Comparison of ENCODE assay signal across 11 cellular contexts in genomic region chr4:165502919-165503907, GRCh38.
DNase-seq lines count a peak whose midpoint lies in the region; ATAC-seq, FAIRE-seq and TF ChIP-seq lines count a peak whose summit lies in the region.
"Had no signal": no experiment of that assay in that cellular context is flagged by ENCODE, and none has a peak within 500 bp of the region (broad histone marks: within the 10 kb centered on the region; RNA-seq: fewer than 3 reads in every experiment).

No MANE protein-coding gene starts in this region.

- FAIRE-seq in H54 (lab: Jason Lieb, UNC), result no peak
- FAIRE-seq: TTC549 had no signal

- peak; percentile 23 for ATAC-seq in activated CD8-positive, alpha-beta memory T cell treated with anti-CD3 and anti-CD28 coated beads, Interleukin-2, amount 10 ng/mL, durations not matched to agents 7 days and 5 days

- no peaks in the 10 kb centered on the region for H3K36me3 ChIP-seq in fibroblast of lung (ENCODE audit: control insufficient read depth, insufficient read depth, low read length)
- no peaks in the 10 kb centered on the region for H3K36me3 ChIP-seq in thymus (ENCODE audit: control insufficient read depth, insufficient read depth)
- H3K36me3 ChIP-seq: upper lobe of left lung had no signal

- DNase-seq in activated CD8-positive, alpha-beta memory T cell treated with anti-CD3 and anti-CD28 coated beads, Interleukin-2, amount 10 ng/mL, durations not matched to agents 7 days and 5 days, result no peak
- DNase-seq in activated CD8-positive, alpha-beta memory T cell treated with anti-CD3 and anti-CD28 coated beads, Interleukin-2, amount 50 U/mL, for 4 hours, result no peak
- DNase-seq in LNCaP clone FGC (ENCODE audit: low read depth) (peak; percentile 6), fibroblast of lung (ENCODE audit: low read depth in 2 of 2) (peak; percentile 57), retina (no peak), H54 (ENCODE audit: insufficient read length, low spot score) (no peak)
- no peak for DNase-seq in effector CD8-positive, alpha-beta T cell (lab: John Stamatoyannopoulos, UW)
- DNase-seq: NCI-H1092 treated with DMSO at 0.1 percent for 48 hours, upper lobe of left lung had no signal

- H3K27ac ChIP-seq in fibroblast of lung (ENCODE audit: insufficient read depth, low read length) (no peak overlapping the region), thymus (ENCODE audit: low read depth) (peak overlapping the region; percentile 53)

- no peaks in the 10 kb centered on the region for H4K20me1 ChIP-seq in fibroblast of lung (ENCODE audit: control insufficient read depth, extremely low read depth, insufficient read depth, low read length)

- no peak overlapping the region for H3K4me3 Mint-ChIP-seq in activated CD8-positive, alpha-beta memory T cell treated with anti-CD3 and anti-CD28 coated beads, Interleukin-2, amount 10 ng/mL, durations not matched to agents 7 days and 5 days

- no peaks in the 10 kb centered on the region for H3K4me1 Mint-ChIP-seq in activated CD8-positive, alpha-beta memory T cell treated with anti-CD3 and anti-CD28 coated beads, Interleukin-2, amount 10 ng/mL, durations not matched to agents 7 days and 5 days

- no peaks in the 10 kb centered on the region for H3K9me3 Mint-ChIP-seq in activated CD8-positive, alpha-beta memory T cell treated with anti-CD3 and anti-CD28 coated beads, Interleukin-2, amount 10 ng/mL, durations not matched to agents 7 days and 5 days (ENCODE audit: low read depth)

- H3K4me3 ChIP-seq in LNCaP clone FGC (ENCODE audit: low read depth, low read length) (no peak overlapping the region), fibroblast of lung (replicated peaks in 1 of 4; ENCODE audit: control extremely low read depth in 1 of 4, insufficient read depth in 1 of 4, low read depth in 3 of 4, low read length in 4 of 4) (no peak overlapping the region), thymus (ENCODE audit: low read length) (no peak overlapping the region)
- H3K4me3 ChIP-seq: upper lobe of left lung had no signal

- no peak overlapping the region for H2AFZ ChIP-seq in fibroblast of lung (ENCODE audit: low read length)

- no peak overlapping the region for H3K9ac ChIP-seq in fibroblast of lung (ENCODE audit: insufficient read depth, low read length)

- H3K36me3 Mint-ChIP-seq in activated CD8-positive, alpha-beta memory T cell treated with anti-CD3 and anti-CD28 coated beads, Interleukin-2, amount 10 ng/mL, durations not matched to agents 7 days and 5 days, result no peaks in the 10 kb centered on the region

- H3K27me3 ChIP-seq in fibroblast of lung (ENCODE audit: control insufficient read depth, insufficient read depth, low read length) (no peaks in the 10 kb centered on the region), thymus (ENCODE audit: control insufficient read depth, insufficient read depth) (no peaks in the 10 kb centered on the region)
- H3K27me3 ChIP-seq: upper lobe of left lung had no signal

- TF ChIP-seq POLR2A in H54 (IDR thresholded peaks at IDR 0.05; ENCODE audit: low read depth, low read length), result no peak

- TF ChIP-seq CTCF in LNCaP clone FGC (IDR thresholded peaks at IDR 0.05; ENCODE audit: control insufficient read depth, extremely low read depth, insufficient read depth), result no peak
- no peak for TF ChIP-seq CTCF in fibroblast of lung (conservative IDR thresholded peaks at IDR 0.05 in 1 of 2, IDR thresholded peaks at IDR 0.05 in 1 of 2; ENCODE audit: low read depth in 1 of 2, low read length in 2 of 2)

- H3K27ac Mint-ChIP-seq in activated CD8-positive, alpha-beta memory T cell treated with anti-CD3 and anti-CD28 coated beads, Interleukin-2, amount 10 ng/mL, durations not matched to agents 7 days and 5 days, result no peak overlapping the region

- H3K27me3 Mint-ChIP-seq in activated CD8-positive, alpha-beta memory T cell treated with anti-CD3 and anti-CD28 coated beads, Interleukin-2, amount 10 ng/mL, durations not matched to agents 7 days and 5 days, result peaks cover 2% of the 10 kb centered on the region

- H3K9me3 ChIP-seq in fibroblast of lung (ENCODE audit: control insufficient read depth, insufficient read depth, low read depth, low read length), result no peaks in the 10 kb centered on the region
- no peaks in the 10 kb centered on the region for H3K9me3 ChIP-seq in thymus (ENCODE audit: control insufficient read depth)
- H3K9me3 ChIP-seq: upper lobe of left lung had no signal

- CTCF ChIA-PET in activated CD8-positive, alpha-beta memory T cell treated with anti-CD3 and anti-CD28 coated beads, Interleukin-2, amount 10 ng/mL, durations not matched to agents 7 days and 5 days (lab: Charles Lee), result interaction anchor here (0.6 to 3.0 kb wide), 2 partner anchors 10 to 224 kb away, joined by 3 to 12 read pairs; no protein-coding TSS in a partner anchor

- peaks cover 2% of the 10 kb centered on the region for H3K4me1 ChIP-seq in fibroblast of lung (ENCODE audit: control insufficient read depth, extremely low read depth, insufficient read depth, low read length)
- no peaks in the 10 kb centered on the region for H3K4me1 ChIP-seq in thymus (ENCODE audit: control insufficient read depth, insufficient read depth, low read length)
- H3K4me1 ChIP-seq: upper lobe of left lung had no signal

- no peak overlapping the region for H3K4me2 ChIP-seq in fibroblast of lung (ENCODE audit: extremely low read depth, insufficient read depth, low read length)

- no peaks in the 10 kb centered on the region for H3K79me2 ChIP-seq in fibroblast of lung (ENCODE audit: control insufficient read depth, insufficient read depth, low read length)

- 94% methylated on average over 7 of the region's 7 CpGs for WGBS in thymus

Comparison
In these comparisons a context has a peak if more than half of its experiments do, and no peak if none do; other contexts are left out.
1. DNase-seq: peak in LNCaP clone FGC (single experiment) and fibroblast of lung (2 of 2); none in activated CD8-positive, alpha-beta memory T cell treated with anti-CD3 and anti-CD28 coated beads, Interleukin-2, amount 10 ng/mL, durations not matched to agents 7 days and 5 days (single experiment), activated CD8-positive, alpha-beta memory T cell treated with anti-CD3 and anti-CD28 coated beads, Interleukin-2, amount 50 U/mL, for 4 hours (single experiment), retina (single experiment), effector CD8-positive, alpha-beta T cell (single experiment) and H54 (single experiment).